In genomic region chr9:99748251-99748650, GRCh38 we compare ENCODE assay signal across 1 cellular context.
TF ChIP-seq lines count a peak whose summit lies in the region.

No MANE protein-coding gene starts in this region.

TF ChIP-seq in GM23338, 12 proteins besides CTCF, POLR2A, EP300 and RAD21 (continued from another document):
- TF ChIP-seq ZNF462 (CRISPR knock-in tag; IDR thresholded peaks at IDR 0.05) = no peak
- TF ChIP-seq EZH2phosphoT487 (IDR thresholded peaks at IDR 0.05; ENCODE audit: unreplicated experiment) = no peak
- no peak for TF ChIP-seq ZNF114 (CRISPR knock-in tag; IDR thresholded peaks at IDR 0.05)
- no peak for TF ChIP-seq CREB1 (CRISPR knock-in tag; IDR thresholded peaks at IDR 0.05; ENCODE audit: low read depth)
TF ChIP-seq in GM23338: peak in this region for 0.
